In the genomic region with DNA sequence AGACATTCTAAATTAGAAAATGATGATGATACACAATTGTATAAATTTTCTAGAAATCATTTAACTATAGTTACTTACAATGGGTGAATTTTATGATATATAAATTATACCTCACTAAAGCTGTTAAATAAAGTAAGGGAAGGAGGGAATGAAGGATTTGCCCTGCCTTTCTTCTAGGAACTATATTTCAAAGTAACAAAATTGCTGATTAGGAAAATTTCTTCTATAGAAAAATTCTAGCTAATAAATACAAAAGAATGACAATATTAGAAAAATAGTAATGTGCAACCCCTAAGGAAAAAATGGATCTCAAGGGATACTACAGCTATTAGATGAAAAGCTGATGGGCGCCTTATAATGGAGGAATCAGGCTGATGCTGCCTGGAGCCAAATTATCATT, we compare ENCODE assay signal across 33 cellular contexts.
"Had no signal": no experiment of that assay in that cellular context is flagged by ENCODE, and none has a peak within 500 bp of the region (broad histone marks: within the 10 kb centered on the region; RNA-seq: fewer than 3 reads in every experiment).

No MANE protein-coding gene starts in this region.

- FAIRE-seq: astrocyte, bronchial epithelial cell, colon had no signal

- ATAC-seq: activated naive CD4-positive, alpha-beta T cell treated with anti-CD3 and anti-CD28 coated beads, Interleukin-2, amount 50 U/mL, for 72 hours; activated naive CD8-positive, alpha-beta T cell treated with anti-CD3 and anti-CD28 coated beads, Interleukin-2, amount 50 U/mL, for 24 hours; activated T-cell treated with anti-CD3 and anti-CD28 coated beads, Interleukin-2, amount 50 U/mL, for 4 hours; activated T-cell treated with anti-CD3 and anti-CD28 coated beads, Interleukin-2, amount 50 U/mL, for 72 hours; activated T-helper 17 cell treated with anti-CD3 and anti-CD28 coated beads, Interleukin-2, amount 50 U/mL, for 72 hours; body of pancreas had no signal

- H3K4me1 ChIP-seq: ascending aorta, body of pancreas, breast epithelium had no signal

- DNase-seq: activated effector memory CD4-positive, alpha-beta T cell treated with anti-CD3 and anti-CD28 coated beads, Interleukin-2, amount 50 U/mL, for 16 hours; activated effector memory CD4-positive, alpha-beta T cell treated with Interleukin-2 at 50 U/mL for 16 hours; activated gamma-delta T cell; activated gamma-delta T cell treated with Interleukin-2 at 50 U/mL for 16 hours; activated naive CD4-positive, alpha-beta T cell; activated naive CD4-positive, alpha-beta T cell treated with anti-CD3 and anti-CD28 coated beads for 36 hours; activated naive CD4-positive, alpha-beta T cell treated with anti-CD3 and anti-CD28 coated beads, Interleukin-2, amount 10 ng/mL, durations not matched to agents 7 days and 5 days; activated naive CD4-positive, alpha-beta T cell treated with anti-CD3 and anti-CD28 coated beads, Interleukin-2, amount 50 U/mL, for 16 hours; activated naive CD4-positive, alpha-beta T cell treated with Interleukin-2 at 50 U/mL for 16 hours; activated naive CD8-positive, alpha-beta T cell treated with anti-CD3 and anti-CD28 coated beads for 36 hours; activated naive CD8-positive, alpha-beta T cell treated with anti-CD3 and anti-CD28 coated beads, Interleukin-2, amount 10 ng/mL, durations not matched to agents 7 days and 5 days; activated naive CD8-positive, alpha-beta T cell treated with anti-CD3 and anti-CD28 coated beads, Interleukin-2, amount 50 U/mL, for 24 hours; activated T-cell treated with anti-CD3 and anti-CD28 coated beads, Interleukin-2, amount 50 U/mL, for 4 hours; activated T-cell treated with anti-CD3 and anti-CD28 coated beads, Interleukin-2, amount 50 U/mL, for 48 hours; activated T-cell treated with anti-CD3 and anti-CD28 coated beads, Interleukin-2, amount 50 U/mL, for 72 hours; adrenal gland; amniotic stem cell; amygdala; anterior cingulate cortex; aorta; body of pancreas; brain microvascular endothelial cell; caudate nucleus; central memory CD4-positive, alpha-beta T cell; cerebellar nuclear complex had no signal

- H3K27me3 ChIP-seq: adrenal gland, ascending aorta, body of pancreas, brain microvascular endothelial cell, breast epithelium, cardiac muscle cell had no signal

- H3K9me3 ChIP-seq: adrenal gland, ascending aorta, body of pancreas had no signal

- H3K27ac ChIP-seq: adrenal gland, ascending aorta, body of pancreas, brain microvascular endothelial cell, breast epithelium, cardiac muscle cell had no signal

- H3K4me3 ChIP-seq: adrenal gland, ascending aorta, body of pancreas, breast epithelium, cardiac muscle cell had no signal

- H3K36me3 ChIP-seq: adrenal gland, brain microvascular endothelial cell, breast epithelium, cardiac muscle cell had no signal
